10 cellular contexts compared by ENCODE assay signal in the genomic region with DNA sequence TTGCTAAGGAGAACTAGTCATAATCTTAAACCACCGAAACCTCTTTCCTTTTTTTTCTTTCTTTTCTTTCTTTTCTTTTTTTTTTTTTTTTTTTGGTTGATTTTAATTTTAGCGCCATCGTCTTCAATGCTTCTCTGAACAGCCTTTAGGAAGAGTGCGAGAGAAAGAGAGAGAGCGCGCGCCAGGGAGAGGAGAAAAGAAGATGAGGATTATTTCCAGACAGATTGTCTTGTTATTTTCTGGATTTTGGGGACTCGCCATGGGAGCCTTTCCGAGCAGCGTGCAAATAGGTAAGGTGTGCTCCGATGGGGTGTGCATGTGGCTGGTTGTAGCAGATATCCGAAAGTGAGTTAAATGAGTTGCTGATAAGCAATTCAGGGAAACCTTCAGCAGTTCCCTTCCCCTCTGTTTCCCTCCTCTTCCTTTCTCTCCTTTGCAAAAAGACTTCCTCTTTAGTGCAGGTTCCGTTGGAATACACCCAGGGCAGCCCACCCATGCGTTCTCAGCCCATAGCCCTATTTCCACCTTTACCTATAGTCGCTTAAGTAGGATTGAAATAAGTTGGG. TPM values are rescaled to one million over a fixed set of nuclear protein-coding genes. Genes with fewer than 3 reads are reported as not detected.
A peak's percentile ranks its signal among the peaks of the same experiment; 100 is the strongest.
DNase-seq lines count a peak whose midpoint lies in the region; ATAC-seq lines count a peak whose summit lies in the region.
"Had no signal": no experiment of that assay in that cellular context is flagged by ENCODE, and none has a peak within 500 bp of the region (broad histone marks: within the 10 kb centered on the region; RNA-seq: fewer than 3 reads in every experiment).

No MANE protein-coding gene starts in this region.

- H3K27me3 ChIP-seq in iPS-18a (ENCODE audit: control insufficient read depth, insufficient read depth, low read length) (peaks cover 27% of the 10 kb centered on the region), skeletal muscle tissue (ENCODE audit: control insufficient read depth in 3 of 3, insufficient read depth in 3 of 3, low read length in 3 of 3) (peaks cover 28 to 36% (median 35%) of the 10 kb centered on the region in 3 donors)

- H3K9ac ChIP-seq in iPS-18a (ENCODE audit: low read length) (peak overlapping the region; percentile 43), skeletal muscle tissue (ENCODE audit: low read depth in 1 of 3, low read length in 3 of 3) (no peak overlapping the region)

- no peak for ATAC-seq in GM19328 (IDR thresholded peaks at IDR 0.05; ENCODE audit: unreplicated experiment)
- ATAC-seq in HG02884 (IDR thresholded peaks at IDR 0.05; ENCODE audit: unreplicated experiment) = no peak

- peak overlapping the region; percentile 88 for H3K27ac ChIP-seq in angular gyrus (ENCODE audit: low read depth, low read length)
- no peak overlapping the region for H3K27ac ChIP-seq in iPS-18a (ENCODE audit: low read length)
- H3K27ac ChIP-seq in skeletal muscle tissue (ENCODE audit: low read depth, low read length) = no peak overlapping the region

- H3K4me1 ChIP-seq in iPS-18a (ENCODE audit: control insufficient read depth, low read depth, low read length) (peaks cover 30% of the 10 kb centered on the region), skeletal muscle tissue (ENCODE audit: control insufficient read depth in 3 of 3, insufficient read depth in 3 of 3, low read length in 3 of 3) (peaks cover 4 to 9% (median 8%) of the 10 kb centered on the region in 3 donors)

- H3K4me3 ChIP-seq in iPS-18a (ENCODE audit: low read length) (peak overlapping the region; percentile 62), skeletal muscle tissue (ENCODE audit: low read length in 3 of 3) (peak overlapping the region in 2 of 3 donors; percentile 31 to 51)

- DNase-seq in DMS 273 (lab: John Stamatoyannopoulos, UW; ENCODE audit: unreplicated experiment) = peak; percentile 20
- DNase-seq in DMS 273 treated with DMSO at 0.1 percent for 48 hours (lab: John Stamatoyannopoulos, UW) = no peak
- no peak for DNase-seq in germinal center (ENCODE audit: low spot score)
- DNase-seq: 8988T, NCI-H187 treated with DMSO at 0.1 percent for 48 hours had no signal

- H3K9me3 ChIP-seq in iPS-18a (ENCODE audit: control insufficient read depth, low read depth, low read length) (no peaks in the 10 kb centered on the region), skeletal muscle tissue (ENCODE audit: control insufficient read depth in 3 of 3, low read length in 3 of 3) (no peaks in the 10 kb centered on the region)

- H3K36me3 ChIP-seq in iPS-18a (ENCODE audit: control insufficient read depth, low read depth, low read length) = no peaks in the 10 kb centered on the region
- no peaks in the 10 kb centered on the region for H3K36me3 ChIP-seq in skeletal muscle tissue (ENCODE audit: control insufficient read depth in 3 of 3, insufficient read depth in 3 of 3, low read length in 3 of 3)

RNA-seq across cellular contexts. Expression of a gene that starts 1.0 kb away (rescaled TPM):
- 14.1 TPM for total RNA-seq in skeletal muscle tissue
